In genomic region chr17:9432121-9432866, GRCh38 we compare ENCODE assay signal across 10 cellular contexts.
DNase-seq lines count a peak whose midpoint lies in the region; ATAC-seq lines count a peak whose summit lies in the region.
"Had no signal": no experiment of that assay in that cellular context is flagged by ENCODE, and none has a peak within 500 bp of the region (broad histone marks: within the 10 kb centered on the region; RNA-seq: fewer than 3 reads in every experiment).

No MANE protein-coding gene starts in this region.

- no peak overlapping the region for H3K4me3 Mint-ChIP-seq in effector memory CD8-positive, alpha-beta T cell
- H3K4me3 Mint-ChIP-seq in activated T-cell treated with anti-CD3 and anti-CD28 coated beads, Interleukin-2, amount 50 U/mL, for 72 hours = peak overlapping the region in 1 of 2 donors; percentile 37
- H3K4me3 Mint-ChIP-seq: stimulated activated naive CD8-positive, alpha-beta T cell treated with anti-CD3 and anti-CD28 coated beads, Interleukin-15, amount 100 ng/mL, for 72 hours had no signal

- no peaks in the 10 kb centered on the region for H3K27me3 Mint-ChIP-seq in effector memory CD8-positive, alpha-beta T cell
- no peaks in the 10 kb centered on the region for H3K27me3 Mint-ChIP-seq in activated T-cell treated with anti-CD3 and anti-CD28 coated beads, Interleukin-2, amount 50 U/mL, for 72 hours (ENCODE audit: low read depth)
- H3K27me3 Mint-ChIP-seq: stimulated activated naive CD8-positive, alpha-beta T cell treated with anti-CD3 and anti-CD28 coated beads, Interleukin-15, amount 100 ng/mL, for 72 hours had no signal

- no peaks in the 10 kb centered on the region for H3K36me3 ChIP-seq in skeletal muscle tissue (ENCODE audit: control insufficient read depth in 3 of 3, insufficient read depth in 3 of 3, low read length in 3 of 3)

- H3K27me3 ChIP-seq in skeletal muscle tissue (ENCODE audit: control insufficient read depth in 3 of 3, insufficient read depth in 3 of 3, low read length in 3 of 3) = no peaks in the 10 kb centered on the region

- no peak overlapping the region for H3K9ac ChIP-seq in skeletal muscle tissue (ENCODE audit: low read depth in 1 of 3, low read length in 3 of 3)

- H3K27ac Mint-ChIP-seq in effector memory CD8-positive, alpha-beta T cell = peak overlapping the region; percentile 12 to 72
- H3K27ac Mint-ChIP-seq in activated T-cell treated with anti-CD3 and anti-CD28 coated beads, Interleukin-2, amount 50 U/mL, for 72 hours = no peak overlapping the region

- no peak for DNase-seq in effector memory CD8-positive, alpha-beta T cell
- DNase-seq in ecto neural progenitor cell (ENCODE audit: low spot score) = no peak
- DNase-seq in cerebellar nuclear complex (lab: John Stamatoyannopoulos, UW) = no peak
- no peak for DNase-seq in activated T-cell treated with anti-CD3 and anti-CD28 coated beads, Interleukin-2, amount 50 U/mL, for 72 hours
- DNase-seq in OCI-M1 (lab: John Stamatoyannopoulos, UW) = no peak
- DNase-seq: KG1; stimulated activated naive CD8-positive, alpha-beta T cell treated with anti-CD3 and anti-CD28 coated beads, Interleukin-15, amount 100 ng/mL, for 72 hours had no signal

- H3K9me3 ChIP-seq in skeletal muscle tissue (ENCODE audit: control insufficient read depth in 3 of 3, low read length in 3 of 3) = no peaks in the 10 kb centered on the region

- no peak overlapping the region for H3K4me3 ChIP-seq in skeletal muscle tissue (ENCODE audit: low read length in 3 of 3)

- H3K4me1 Mint-ChIP-seq in effector memory CD8-positive, alpha-beta T cell (ENCODE audit: low read depth in 2 of 2) = peaks cover 12 to 19% of the 10 kb centered on the region in 2 donors
- peaks cover 15% of the 10 kb centered on the region for H3K4me1 Mint-ChIP-seq in activated T-cell treated with anti-CD3 and anti-CD28 coated beads, Interleukin-2, amount 50 U/mL, for 72 hours (ENCODE audit: low read depth)

- H3K4me1 ChIP-seq in skeletal muscle tissue (ENCODE audit: control insufficient read depth in 3 of 3, insufficient read depth in 3 of 3, low read length in 3 of 3) = peaks cover 20 to 21% (median 21%) of the 10 kb centered on the region in 3 donors

- ATAC-seq in GM18868 (IDR thresholded peaks at IDR 0.05; ENCODE audit: unreplicated experiment) (peak; percentile 79), HG03064 (IDR thresholded peaks at IDR 0.05; ENCODE audit: low read depth, unreplicated experiment) (peak; percentile 74)
- no peak for ATAC-seq in effector memory CD8-positive, alpha-beta T cell (replicated peaks)
- no peak for ATAC-seq in activated T-cell treated with anti-CD3 and anti-CD28 coated beads, Interleukin-2, amount 50 U/mL, for 72 hours (replicated peaks in 1 of 2)
- ATAC-seq: stimulated activated naive CD8-positive, alpha-beta T cell treated with anti-CD3 and anti-CD28 coated beads, Interleukin-15, amount 100 ng/mL, for 72 hours had no signal

- no peaks in the 10 kb centered on the region for H3K9me3 Mint-ChIP-seq in effector memory CD8-positive, alpha-beta T cell
- no peaks in the 10 kb centered on the region for H3K9me3 Mint-ChIP-seq in activated T-cell treated with anti-CD3 and anti-CD28 coated beads, Interleukin-2, amount 50 U/mL, for 72 hours
- H3K9me3 Mint-ChIP-seq: stimulated activated naive CD8-positive, alpha-beta T cell treated with anti-CD3 and anti-CD28 coated beads, Interleukin-15, amount 100 ng/mL, for 72 hours had no signal

- H3K36me3 Mint-ChIP-seq in effector memory CD8-positive, alpha-beta T cell (ENCODE audit: insufficient read depth) = no peaks in the 10 kb centered on the region
- no peaks in the 10 kb centered on the region for H3K36me3 Mint-ChIP-seq in activated T-cell treated with anti-CD3 and anti-CD28 coated beads, Interleukin-2, amount 50 U/mL, for 72 hours (ENCODE audit: insufficient read depth in 2 of 2)

- peak overlapping the region; percentile 34 for H3K27ac ChIP-seq in skeletal muscle tissue (ENCODE audit: low read depth, low read length)

Comparison
In these comparisons a context has a peak if more than half of its experiments do, and no peak if none do; other contexts are left out.
1. ATAC-seq: peak in GM18868 (single experiment) and HG03064 (single experiment); none in effector memory CD8-positive, alpha-beta T cell (single experiment) and activated T-cell treated with anti-CD3 and anti-CD28 coated beads, Interleukin-2, amount 50 U/mL, for 72 hours (0 of 2).